ENCODE assay signal across 9 cellular contexts in genomic region chr2:18117592-18117991, GRCh38.
DNase-seq lines count a peak whose midpoint lies in the region; ATAC-seq, FAIRE-seq and TF ChIP-seq lines count a peak whose summit lies in the region.
"Had no signal": no experiment of that assay in that cellular context is flagged by ENCODE, and none has a peak within 500 bp of the region (broad histone marks: within the 10 kb centered on the region; RNA-seq: fewer than 3 reads in every experiment).

No MANE protein-coding gene starts in this region.

- H3K4me3 ChIP-seq in brain microvascular endothelial cell (ENCODE audit: low read depth, low read length) = no peak overlapping the region

- H3K36me3 Mint-ChIP-seq in osteocyte (ENCODE audit: unreplicated experiment) = no peaks in the 10 kb centered on the region
- H3K36me3 Mint-ChIP-seq: IgD-negative memory B cell had no signal

- FAIRE-seq in GM18507 (lab: Jason Lieb, UNC) = peak; percentile 31

- H3K9me3 Mint-ChIP-seq in osteocyte (ENCODE audit: unreplicated experiment) = no peaks in the 10 kb centered on the region
- H3K9me3 Mint-ChIP-seq: IgD-negative memory B cell had no signal

- ATAC-seq in HG02852 (IDR thresholded peaks at IDR 0.05; ENCODE audit: unreplicated experiment) = peak; percentile 83

- no peak overlapping the region for H3K4me3 Mint-ChIP-seq in osteocyte (ENCODE audit: unreplicated experiment)
- H3K4me3 Mint-ChIP-seq: IgD-negative memory B cell had no signal

- H3K36me3 ChIP-seq in brain microvascular endothelial cell (replicated peaks) = no peaks in the 10 kb centered on the region

- H3K4me1 Mint-ChIP-seq in osteocyte (ENCODE audit: unreplicated experiment) = no peaks in the 10 kb centered on the region
- H3K4me1 Mint-ChIP-seq: IgD-negative memory B cell had no signal

- no peaks in the 10 kb centered on the region for H3K27me3 Mint-ChIP-seq in osteocyte (ENCODE audit: unreplicated experiment)

- TF ChIP-seq CTCF in brain microvascular endothelial cell (IDR thresholded peaks at IDR 0.05; ENCODE audit: low read depth, low read length, missing control alignments) = peak; percentile 97
- peak; percentile 23 for TF ChIP-seq CTCF in osteocyte (IDR thresholded peaks at IDR 0.05)

- in situ Hi-C loops in brain microvascular endothelial cell (cut with HindIII; ENCODE audit: low pct_ligation_motif_present, low sequenced_read_pairs) = no loop called here

- no peaks in the 10 kb centered on the region for H3K27me3 ChIP-seq in brain microvascular endothelial cell (replicated peaks)

- no peak overlapping the region for H3K27ac ChIP-seq in brain microvascular endothelial cell

- H3K27ac Mint-ChIP-seq in osteocyte (ENCODE audit: unreplicated experiment) = no peak overlapping the region
- H3K27ac Mint-ChIP-seq: IgD-negative memory B cell had no signal

- peak; percentile 34 for DNase-seq in AG08395 (ENCODE audit: low spot score)
- DNase-seq in GM18507 (ENCODE audit: extremely low spot score, insufficient read length, low read depth) = peak; percentile 5
- DNase-seq in NCI-H1048 (lab: John Stamatoyannopoulos, UW) = peak; percentile 7
- DNase-seq in brain microvascular endothelial cell = peak; percentile 67
- DNase-seq in osteocyte (ENCODE audit: extremely low spot score, unreplicated experiment) = no peak
- no peak for DNase-seq in NCI-H187 (lab: John Stamatoyannopoulos, UW)
- no peak for DNase-seq in T-helper 9 cell

Comparison
In these comparisons a context has a peak if more than half of its experiments do, and no peak if none do; other contexts are left out.
1. DNase-seq: peak in AG08395 (single experiment), GM18507 (single experiment), NCI-H1048 (single experiment) and brain microvascular endothelial cell (single experiment); none in osteocyte (single experiment), NCI-H187 (0 of 2) and T-helper 9 cell (single experiment).